8 cellular contexts compared by ENCODE assay signal in the genomic region with DNA sequence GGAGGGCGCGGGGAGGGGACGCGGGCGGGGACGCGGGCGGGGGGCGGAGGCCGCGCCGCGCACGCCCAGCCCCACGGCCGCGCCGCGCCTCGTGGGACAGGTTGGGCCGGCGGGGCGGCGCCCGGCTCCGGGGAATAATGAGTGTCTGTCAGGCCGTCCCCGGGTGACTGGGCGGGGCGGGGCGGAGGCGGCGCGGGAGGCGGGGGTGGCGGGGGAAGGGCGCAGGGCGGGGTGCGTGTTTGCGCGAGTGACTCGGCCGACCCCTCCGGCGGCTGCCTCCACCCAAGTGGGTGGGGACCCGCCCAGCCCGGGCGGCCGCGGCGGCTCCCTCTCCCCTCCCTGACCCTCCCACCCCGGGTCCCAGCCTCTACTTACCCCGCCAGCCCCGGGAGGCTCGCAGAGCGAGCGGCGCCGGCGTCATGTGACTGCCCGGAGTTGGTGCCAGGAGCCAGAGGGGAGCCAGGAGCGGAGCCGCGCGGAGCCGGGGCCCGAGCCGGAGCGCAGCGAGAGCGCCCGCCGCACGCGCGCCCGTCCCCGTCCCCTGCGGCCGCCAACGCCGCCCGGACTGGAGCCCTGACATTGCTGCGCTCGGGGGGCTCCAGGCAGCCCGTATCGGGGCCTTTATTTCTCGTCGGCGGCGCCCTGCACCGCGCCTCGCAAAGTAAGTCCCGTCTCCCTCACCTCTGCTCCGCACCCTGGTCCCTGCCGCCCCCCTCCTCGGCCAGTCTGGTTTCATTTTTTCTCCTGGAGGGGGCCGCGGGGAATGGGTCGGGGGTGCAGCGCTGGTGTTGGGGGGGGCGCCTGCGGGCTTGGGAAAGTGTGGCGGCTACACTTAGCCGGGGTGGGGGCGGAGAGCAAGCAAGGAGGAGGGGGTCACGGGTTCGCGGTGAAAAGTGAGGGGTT. TPM values are rescaled to one million over a fixed set of nuclear protein-coding genes. Genes with fewer than 3 reads are reported as not detected.
DNase-seq lines count a peak whose midpoint lies in the region; ATAC-seq, FAIRE-seq and TF ChIP-seq lines count a peak whose summit lies in the region.

A gene (plus strand): TSS at position 399 of the 903 bp plus-strand sequence. CDS start 16,427 bp downstream, outside the sequence.

- H3K27me3 ChIP-seq in CD8-positive, alpha-beta memory T cell (ENCODE audit: insufficient read depth, low read length, poor library complexity, severe bottlenecking), result no peaks in the 10 kb centered on the region
- H3K27me3 ChIP-seq in OCI-LY3 (ENCODE audit: low read depth, low read length) (peaks cover 77% of the 10 kb centered on the region), mononuclear cell (ENCODE audit: insufficient read depth, low read length) (no peaks in the 10 kb centered on the region)

- H3K4me1 ChIP-seq in CD8-positive, alpha-beta memory T cell (ENCODE audit: insufficient read depth, low read length), result peaks cover 44% of the 10 kb centered on the region
- H3K4me1 ChIP-seq in OCI-LY3 (ENCODE audit: low read length), result peaks cover 8% of the 10 kb centered on the region
- peaks cover 48% of the 10 kb centered on the region for H3K4me1 ChIP-seq in mononuclear cell (ENCODE audit: insufficient read depth, low read length)

- H3K9ac ChIP-seq in OCI-LY3 (ENCODE audit: low read length), result peak within 1 kb of the TSS; percentile 65

- peak within 1 kb of the TSS; percentile 86 to 100 (median 96) for H3K4me3 Mint-ChIP-seq in CD8-positive, alpha-beta memory T cell

- peaks cover 58 to 74% (median 69%) of the 10 kb centered on the region in 3 donors for H3K4me1 Mint-ChIP-seq in CD8-positive, alpha-beta memory T cell

- TF ChIP-seq CTCF in OCI-LY3 (IDR thresholded peaks at IDR 0.05; ENCODE audit: low read depth, low read length) (no peak), epithelial cell of esophagus (IDR thresholded peaks at IDR 0.05; ENCODE audit: insufficient read depth, low read depth, low read length, missing control alignments) (no peak)

- peaks cover 3 to 30% (median 3%) of the 10 kb centered on the region in 3 donors for H3K36me3 Mint-ChIP-seq in CD8-positive, alpha-beta memory T cell

- CTCF ChIA-PET in CD8-positive, alpha-beta memory T cell (lab: Charles Lee), result interaction anchor here (1.8 kb wide), 2 partner anchors 10 to 344 kb away, joined by 8 to 10 read pairs; no protein-coding TSS in a partner anchor

- H3K79me2 ChIP-seq in OCI-LY3 (ENCODE audit: low read length), result no peaks in the 10 kb centered on the region

- H3K9me3 ChIP-seq in CD8-positive, alpha-beta memory T cell (ENCODE audit: low read length), result no peaks in the 10 kb centered on the region
- no peaks in the 10 kb centered on the region for H3K9me3 ChIP-seq in OCI-LY3 (ENCODE audit: insufficient read depth, low read length)
- H3K9me3 ChIP-seq in mononuclear cell (ENCODE audit: low read depth, low read length), result no peaks in the 10 kb centered on the region

- peak within 1 kb of the TSS; percentile 62 for H2AFZ ChIP-seq in OCI-LY3 (ENCODE audit: low read depth, low read length)

- no peaks in the 10 kb centered on the region for H3K27me3 Mint-ChIP-seq in CD8-positive, alpha-beta memory T cell

- H3K27ac Mint-ChIP-seq in CD8-positive, alpha-beta memory T cell, result peak within 1 kb of the TSS; percentile 84 to 100 (median 99)

- POLR2A ChIA-PET in CD8-positive, alpha-beta memory T cell (lab: Charles Lee), result interaction anchor here (1.2 to 1.9 kb wide), 3 partner anchors 10 to 135 kb away, joined by 9 to 20 read pairs (median 11); no protein-coding TSS in a partner anchor

- peak; percentile 23 for FAIRE-seq in HTR-8/SVneo (lab: Jason Lieb, UNC)

- no peaks in the 10 kb centered on the region for H3K36me3 ChIP-seq in CD8-positive, alpha-beta memory T cell (ENCODE audit: insufficient read depth, low read length)
- no peaks in the 10 kb centered on the region for H3K36me3 ChIP-seq in OCI-LY3 (replicated peaks; ENCODE audit: low read depth, low read length)

- peak within 1 kb of the TSS; percentile 67 for H3K4me3 ChIP-seq in CD8-positive, alpha-beta memory T cell (ENCODE audit: low read length)
- peak within 1 kb of the TSS; percentile 91 for H3K4me3 ChIP-seq in OCI-LY3 (ENCODE audit: low read length)
- H3K4me3 ChIP-seq in epithelial cell of esophagus (ENCODE audit: low read length), result peak within 1 kb of the TSS; percentile 88
- peak within 1 kb of the TSS; percentile 90 for H3K4me3 ChIP-seq in mononuclear cell (ENCODE audit: low read length)

- peak; percentile 67 for ATAC-seq in GM21367 (IDR thresholded peaks at IDR 0.05; ENCODE audit: unreplicated experiment)

- H4K20me1 ChIP-seq in OCI-LY3 (ENCODE audit: insufficient read depth, low read length), result no peaks in the 10 kb centered on the region

- peak within 1 kb of the TSS; percentile 85 for H3K27ac ChIP-seq in CD8-positive, alpha-beta memory T cell (ENCODE audit: low read depth, low read length)
- H3K27ac ChIP-seq in OCI-LY3 (ENCODE audit: low read length), result no peak within 1 kb of the TSS

- no peaks in the 10 kb centered on the region for H3K9me3 Mint-ChIP-seq in CD8-positive, alpha-beta memory T cell

- peak within 1 kb of the TSS; percentile 98 for H3K4me2 ChIP-seq in OCI-LY3 (ENCODE audit: low read length)

- peak; percentile 91 to 96 (median 93) for DNase-seq in CD8-positive, alpha-beta memory T cell
- DNase-seq in HTR-8/SVneo (ENCODE audit: insufficient read length, low spot score), result peak; percentile 79
- DNase-seq in activated T-cell treated with anti-CD3 and anti-CD28 coated beads for 4 hours, result peak; percentile 88
- peak; percentile 93 for DNase-seq in epithelial cell of esophagus (ENCODE audit: low read depth)
- DNase-seq in stimulated activated CD8-positive, alpha-beta memory T cell treated with anti-CD3 and anti-CD28 coated beads, Interleukin-2, amount 100 ng/mL, for 48 hours (ENCODE audit: low read depth in 2 of 2), result peak; percentile 65 to 72

RNA-seq across cellular contexts. Expression of the gene that starts here (rescaled TPM):
- 10 to 100 TPM; 15.2 to 17.1 TPM for total RNA-seq in CD8-positive, alpha-beta memory T cell
- 72.9 TPM for polyA plus RNA-seq in CD8-positive, alpha-beta memory T cell
- 103 TPM for total RNA-seq in mononuclear cell
